Comparison of ENCODE assay signal across 16 cellular contexts in the genomic region with DNA sequence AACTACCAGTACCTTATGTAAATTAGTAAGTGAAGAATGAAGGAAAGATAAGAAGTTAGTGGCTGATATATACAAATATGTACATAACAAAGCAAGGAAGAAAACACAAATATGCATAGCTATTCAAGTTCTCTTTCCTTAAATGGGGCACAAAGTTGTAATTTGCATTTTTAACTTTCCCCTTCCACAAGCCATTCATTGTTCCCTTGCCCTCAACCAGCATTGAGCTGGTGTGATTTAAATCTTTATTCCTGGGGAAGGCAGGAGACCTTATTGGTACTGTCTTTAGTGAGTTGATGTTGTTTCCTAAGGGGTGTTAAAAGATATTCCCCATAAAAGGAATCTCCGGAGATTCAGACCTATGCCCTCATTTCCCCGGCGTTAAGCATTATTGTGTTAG.
DNase-seq lines count a peak whose midpoint lies in the region; ATAC-seq, FAIRE-seq and TF ChIP-seq lines count a peak whose summit lies in the region.
"Had no signal": no experiment of that assay in that cellular context is flagged by ENCODE, and none has a peak within 500 bp of the region (broad histone marks: within the 10 kb centered on the region; RNA-seq: fewer than 3 reads in every experiment).

No MANE protein-coding gene starts in this region.

- no peak for TF ChIP-seq CTCF in GM23338 (conservative IDR thresholded peaks at IDR 0.05; ENCODE audit: low read depth in 2 of 2)
- no peak for TF ChIP-seq CTCF in WTC11 (IDR thresholded peaks at IDR 0.05)

- H3K4me3 ChIP-seq in GM23338, result no peak overlapping the region
- H3K4me3 ChIP-seq: BLaER1 had no signal

- H3K36me3 ChIP-seq in GM23338 (ENCODE audit: insufficient read depth), result no peaks in the 10 kb centered on the region
- H3K36me3 ChIP-seq: BLaER1 had no signal

- no peaks in the 10 kb centered on the region for H3K9me2 ChIP-seq in GM23338 (ENCODE audit: insufficient read depth)

- H3K79me2 ChIP-seq in GM23338 (replicated peaks; ENCODE audit: insufficient read depth), result no peaks in the 10 kb centered on the region

- no peak overlapping the region for H2AFZ ChIP-seq in GM23338

- H3K36me3 Mint-ChIP-seq in GM23338 (ENCODE audit: low read depth), result peaks cover 21% of the 10 kb centered on the region
- H3K36me3 Mint-ChIP-seq in WTC11, result peaks cover 10% of the 10 kb centered on the region
- H3K36me3 Mint-ChIP-seq: CD8-positive, alpha-beta memory T cell had no signal

- H3K4me3 Mint-ChIP-seq in GM23338, result no peak overlapping the region
- H3K4me3 Mint-ChIP-seq in WTC11, result peak overlapping the region; percentile 14; the same call in 1 of the 2 replicates
- H3K4me3 Mint-ChIP-seq: CD8-positive, alpha-beta memory T cell had no signal

- no peaks in the 10 kb centered on the region for H4K20me1 ChIP-seq in GM23338 (replicated peaks; ENCODE audit: insufficient read depth)
- H4K20me1 ChIP-seq: BLaER1 had no signal

- DNase-seq in GM23338 (ENCODE audit: low spot score) (peak; percentile 45), WTC11 (ENCODE audit: low spot score) (no peak), iPS DF 19.7 (ENCODE audit: low read depth, low spot score) (peak; percentile 38), iPS-NIHi11 (ENCODE audit: low spot score) (peak; percentile 15), HuH-7 (ENCODE audit: low spot score) (no peak), NCI-H345 (lab: John Stamatoyannopoulos, UW) (no peak), frontal cortex (ENCODE audit: low spot score in 2 of 2) (no peak), NOMO-1 treated with DMSO at 0.1 percent for 48 hours (lab: John Stamatoyannopoulos, UW; ENCODE audit: unreplicated experiment) (no peak)
- DNase-seq: Caco-2; CD8-positive, alpha-beta memory T cell; DND-41; GDM1; IMR-90 had no signal

- H3K27me3 Mint-ChIP-seq in GM23338 (ENCODE audit: insufficient read depth, low read depth, poor library complexity) (peaks cover 4% of the 10 kb centered on the region), WTC11 (ENCODE audit: low read depth) (no peaks in the 10 kb centered on the region)
- H3K27me3 Mint-ChIP-seq: CD8-positive, alpha-beta memory T cell had no signal

- FAIRE-seq in frontal cortex (lab: Jason Lieb, UNC), result no peak
- FAIRE-seq: GM12892 had no signal

- POLR2A ChIA-PET in WTC11 (lab: Charles Lee), result no interaction called here

- H3K4me2 ChIP-seq in GM23338, result peak overlapping the region; percentile 35
- H3K4me2 ChIP-seq: BLaER1 had no signal

- peak overlapping the region; percentile 93 for H3K27ac Mint-ChIP-seq in GM23338
- peak overlapping the region; percentile 96 for H3K27ac Mint-ChIP-seq in WTC11
- H3K27ac Mint-ChIP-seq: CD8-positive, alpha-beta memory T cell had no signal

- H3K9me3 Mint-ChIP-seq in GM23338 (peaks cover 13% of the 10 kb centered on the region), WTC11 (peaks cover 10% of the 10 kb centered on the region)

- H3K4me1 Mint-ChIP-seq in GM23338, result peaks cover 29% of the 10 kb centered on the region; the same call in 2 of the 3 replicates
- peaks cover 65% of the 10 kb centered on the region for H3K4me1 Mint-ChIP-seq in WTC11
- H3K4me1 Mint-ChIP-seq: CD8-positive, alpha-beta memory T cell had no signal

- no peaks in the 10 kb centered on the region for H3K27me3 ChIP-seq in GM23338 (ENCODE audit: insufficient read depth)
- H3K27me3 ChIP-seq: BLaER1 had no signal

- peak overlapping the region; percentile 82 for H3K27ac ChIP-seq in GM23338 (ENCODE audit: low read depth)
- H3K27ac ChIP-seq: 22Rv1, BLaER1 had no signal

- peak; percentile 75 for ATAC-seq in GM23338
- ATAC-seq in WTC11, result peak; percentile 89

- peaks cover 39% of the 10 kb centered on the region for H3K4me1 ChIP-seq in GM23338 (ENCODE audit: insufficient read depth)
- H3K4me1 ChIP-seq: BLaER1, Caco-2 had no signal

- no peaks in the 10 kb centered on the region for H3F3A ChIP-seq in GM23338 (replicated peaks; ENCODE audit: low read depth)

- CTCF ChIA-PET in WTC11 (lab: Charles Lee), result no interaction called here

TF ChIP-seq in GM23338, 12 proteins besides CTCF, POLR2A, EP300 and RAD21 (continues in another document):
- TF ChIP-seq NANOG (IDR thresholded peaks at IDR 0.05; ENCODE audit: borderline replicate concordance), result peak; percentile 94

TF ChIP-seq in WTC11, 78 proteins besides CTCF, POLR2A, EP300 and RAD21 (continues in another document):
- TF ChIP-seq ZNF263 (CRISPR knock-in tag; IDR thresholded peaks at IDR 0.05; ENCODE audit: low read depth) (no peak), JAZF1 (CRISPR knock-in tag; IDR thresholded peaks at IDR 0.05) (no peak), NFATC4 (CRISPR knock-in tag; IDR thresholded peaks at IDR 0.05) (no peak), JUN (CRISPR knock-in tag; IDR thresholded peaks at IDR 0.05) (no peak), NFE2L1 (CRISPR knock-in tag; IDR thresholded peaks at IDR 0.05) (no peak), ZNF416 (CRISPR knock-in tag; IDR thresholded peaks at IDR 0.05) (no peak)
- TF ChIP-seq, protein P1, sequence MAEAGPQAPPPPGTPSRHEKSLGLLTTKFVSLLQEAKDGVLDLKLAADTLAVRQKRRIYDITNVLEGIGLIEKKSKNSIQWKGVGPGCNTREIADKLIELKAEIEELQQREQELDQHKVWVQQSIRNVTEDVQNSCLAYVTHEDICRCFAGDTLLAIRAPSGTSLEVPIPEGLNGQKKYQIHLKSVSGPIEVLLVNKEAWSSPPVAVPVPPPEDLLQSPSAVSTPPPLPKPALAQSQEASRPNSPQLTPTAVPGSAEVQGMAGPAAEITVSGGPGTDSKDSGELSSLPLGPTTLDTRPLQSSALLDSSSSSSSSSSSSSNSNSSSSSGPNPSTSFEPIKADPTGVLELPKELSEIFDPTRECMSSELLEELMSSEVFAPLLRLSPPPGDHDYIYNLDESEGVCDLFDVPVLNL (CRISPR knock-in tag; IDR thresholded peaks at IDR 0.05; ENCODE audit: borderline replicate concordance, low read depth), result no peak
- TF ChIP-seq, protein P2, sequence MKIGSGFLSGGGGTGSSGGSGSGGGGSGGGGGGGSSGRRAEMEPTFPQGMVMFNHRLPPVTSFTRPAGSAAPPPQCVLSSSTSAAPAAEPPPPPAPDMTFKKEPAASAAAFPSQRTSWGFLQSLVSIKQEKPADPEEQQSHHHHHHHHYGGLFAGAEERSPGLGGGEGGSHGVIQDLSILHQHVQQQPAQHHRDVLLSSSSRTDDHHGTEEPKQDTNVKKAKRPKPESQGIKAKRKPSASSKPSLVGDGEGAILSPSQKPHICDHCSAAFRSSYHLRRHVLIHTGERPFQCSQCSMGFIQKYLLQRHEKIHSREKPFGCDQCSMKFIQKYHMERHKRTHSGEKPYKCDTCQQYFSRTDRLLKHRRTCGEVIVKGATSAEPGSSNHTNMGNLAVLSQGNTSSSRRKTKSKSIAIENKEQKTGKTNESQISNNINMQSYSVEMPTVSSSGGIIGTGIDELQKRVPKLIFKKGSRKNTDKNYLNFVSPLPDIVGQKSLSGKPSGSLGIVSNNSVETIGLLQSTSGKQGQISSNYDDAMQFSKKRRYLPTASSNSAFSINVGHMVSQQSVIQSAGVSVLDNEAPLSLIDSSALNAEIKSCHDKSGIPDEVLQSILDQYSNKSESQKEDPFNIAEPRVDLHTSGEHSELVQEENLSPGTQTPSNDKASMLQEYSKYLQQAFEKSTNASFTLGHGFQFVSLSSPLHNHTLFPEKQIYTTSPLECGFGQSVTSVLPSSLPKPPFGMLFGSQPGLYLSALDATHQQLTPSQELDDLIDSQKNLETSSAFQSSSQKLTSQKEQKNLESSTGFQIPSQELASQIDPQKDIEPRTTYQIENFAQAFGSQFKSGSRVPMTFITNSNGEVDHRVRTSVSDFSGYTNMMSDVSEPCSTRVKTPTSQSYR (CRISPR knock-in tag; IDR thresholded peaks at IDR 0.05), result no peak
- TF ChIP-seq, protein P3, sequence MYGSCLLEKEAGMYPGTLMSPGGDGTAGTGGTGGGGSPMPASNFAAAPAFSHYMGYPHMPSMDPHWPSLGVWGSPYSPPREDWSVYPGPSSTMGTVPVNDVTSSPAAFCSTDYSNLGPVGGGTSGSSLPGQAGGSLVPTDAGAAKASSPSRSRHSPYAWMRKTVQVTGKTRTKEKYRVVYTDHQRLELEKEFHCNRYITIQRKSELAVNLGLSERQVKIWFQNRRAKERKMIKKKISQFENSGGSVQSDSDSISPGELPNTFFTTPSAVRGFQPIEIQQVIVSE (CRISPR knock-in tag; IDR thresholded peaks at IDR 0.05; ENCODE audit: borderline replicate concordance), result no peak
- TF ChIP-seq, protein P4, sequence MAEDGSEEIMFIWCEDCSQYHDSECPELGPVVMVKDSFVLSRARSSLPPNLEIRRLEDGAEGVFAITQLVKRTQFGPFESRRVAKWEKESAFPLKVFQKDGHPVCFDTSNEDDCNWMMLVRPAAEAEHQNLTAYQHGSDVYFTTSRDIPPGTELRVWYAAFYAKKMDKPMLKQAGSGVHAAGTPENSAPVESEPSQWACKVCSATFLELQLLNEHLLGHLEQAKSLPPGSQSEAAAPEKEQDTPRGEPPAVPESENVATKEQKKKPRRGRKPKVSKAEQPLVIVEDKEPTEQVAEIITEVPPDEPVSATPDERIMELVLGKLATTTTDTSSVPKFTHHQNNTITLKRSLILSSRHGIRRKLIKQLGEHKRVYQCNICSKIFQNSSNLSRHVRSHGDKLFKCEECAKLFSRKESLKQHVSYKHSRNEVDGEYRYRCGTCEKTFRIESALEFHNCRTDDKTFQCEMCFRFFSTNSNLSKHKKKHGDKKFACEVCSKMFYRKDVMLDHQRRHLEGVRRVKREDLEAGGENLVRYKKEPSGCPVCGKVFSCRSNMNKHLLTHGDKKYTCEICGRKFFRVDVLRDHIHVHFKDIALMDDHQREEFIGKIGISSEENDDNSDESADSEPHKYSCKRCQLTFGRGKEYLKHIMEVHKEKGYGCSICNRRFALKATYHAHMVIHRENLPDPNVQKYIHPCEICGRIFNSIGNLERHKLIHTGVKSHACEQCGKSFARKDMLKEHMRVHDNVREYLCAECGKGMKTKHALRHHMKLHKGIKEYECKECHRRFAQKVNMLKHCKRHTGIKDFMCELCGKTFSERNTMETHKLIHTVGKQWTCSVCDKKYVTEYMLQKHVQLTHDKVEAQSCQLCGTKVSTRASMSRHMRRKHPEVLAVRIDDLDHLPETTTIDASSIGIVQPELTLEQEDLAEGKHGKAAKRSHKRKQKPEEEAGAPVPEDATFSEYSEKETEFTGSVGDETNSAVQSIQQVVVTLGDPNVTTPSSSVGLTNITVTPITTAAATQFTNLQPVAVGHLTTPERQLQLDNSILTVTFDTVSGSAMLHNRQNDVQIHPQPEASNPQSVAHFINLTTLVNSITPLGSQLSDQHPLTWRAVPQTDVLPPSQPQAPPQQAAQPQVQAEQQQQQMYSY (CRISPR knock-in tag; IDR thresholded peaks at IDR 0.05), result no peak

Comparison
In these comparisons a context has a peak if more than half of its experiments do, and no peak if none do; other contexts are left out.
1. DNase-seq: peak in GM23338 (single experiment), iPS DF 19.7 (single experiment) and iPS-NIHi11 (single experiment); none in WTC11 (single experiment), HuH-7 (single experiment), NCI-H345 (single experiment), frontal cortex (0 of 2) and NOMO-1 treated with DMSO at 0.1 percent for 48 hours (single experiment).